8 cellular contexts compared by ENCODE assay signal in genomic region chr17:18087610-18088491, GRCh38. TPM values are rescaled to one million over a fixed set of nuclear protein-coding genes. Genes with fewer than 3 reads are reported as not detected.
A peak's percentile ranks its signal among the peaks of the same experiment; 100 is the strongest.
DNase-seq lines count a peak whose midpoint lies in the region; ATAC-seq and TF ChIP-seq lines count a peak whose summit lies in the region.

Gene DRG2 (plus strand): TSS chr17:18087948. CDS start chr17:18088024, 76 bp downstream.

- H3K9me3 Mint-ChIP-seq in IgD-negative memory B cell, result no peaks in the 10 kb centered on the region
- no peaks in the 10 kb centered on the region for H3K9me3 Mint-ChIP-seq in activated T-cell treated with anti-CD3 and anti-CD28 coated beads, Interleukin-2, amount 50 U/mL, for 24 hours

- peak; percentile 93 for DNase-seq in DMS 273 (lab: John Stamatoyannopoulos, UW; ENCODE audit: unreplicated experiment)
- DNase-seq in activated T-cell treated with anti-CD3 and anti-CD28 coated beads, Interleukin-2, amount 50 U/mL, for 24 hours, result peak; percentile 96
- DNase-seq in stimulated activated CD8-positive, alpha-beta memory T cell treated with anti-CD3 and anti-CD28 coated beads, Interleukin-4, amount 100 ng/mL, for 48 hours, result peak; percentile 97

- peak within 1 kb of the TSS; percentile 86 for H3K9ac ChIP-seq in mucosa of stomach (ENCODE audit: low read length)

- H3K4me3 ChIP-seq in esophagus (ENCODE audit: low read depth in 1 of 2, low read length in 2 of 2) (peak within 1 kb of the TSS; percentile 87 to 98), mucosa of stomach (ENCODE audit: low read length) (peak within 1 kb of the TSS; percentile 80)

- H3K27me3 ChIP-seq in esophagus (ENCODE audit: control insufficient read depth in 1 of 2, insufficient read depth in 2 of 2, low read length in 2 of 2) (no peaks in the 10 kb centered on the region), mucosa of stomach (ENCODE audit: control insufficient read depth, insufficient read depth, low read length) (no peaks in the 10 kb centered on the region)

- peak within 1 kb of the TSS; percentile 96 to 97 (median 96) for H3K27ac Mint-ChIP-seq in IgD-negative memory B cell
- peak within 1 kb of the TSS; percentile 98 for H3K27ac Mint-ChIP-seq in activated T-cell treated with anti-CD3 and anti-CD28 coated beads, Interleukin-2, amount 50 U/mL, for 24 hours

- no peaks in the 10 kb centered on the region for H3K27me3 Mint-ChIP-seq in IgD-negative memory B cell
- H3K27me3 Mint-ChIP-seq in activated T-cell treated with anti-CD3 and anti-CD28 coated beads, Interleukin-2, amount 50 U/mL, for 24 hours, result no peaks in the 10 kb centered on the region

- H3K27ac ChIP-seq in esophagus (ENCODE audit: low read depth in 2 of 2, low read length in 1 of 2), result peak within 1 kb of the TSS; percentile 50 to 84

- H3K36me3 ChIP-seq in esophagus (ENCODE audit: control insufficient read depth in 2 of 2, insufficient read depth in 2 of 2, low read length in 1 of 2) (peaks cover 1 to 2% of the 10 kb centered on the region in 2 donors), mucosa of stomach (ENCODE audit: control insufficient read depth, insufficient read depth, low read length) (no peaks in the 10 kb centered on the region)

- peaks cover 0 to 4% of the 10 kb centered on the region in 2 donors for H3K4me1 ChIP-seq in esophagus (ENCODE audit: control insufficient read depth in 2 of 2, insufficient read depth in 2 of 2, low read length in 1 of 2)
- H3K4me1 ChIP-seq in mucosa of stomach (ENCODE audit: control insufficient read depth, insufficient read depth, low read length), result peaks cover 11% of the 10 kb centered on the region

- H3K9me3 ChIP-seq in esophagus (ENCODE audit: control insufficient read depth in 2 of 2, insufficient read depth in 1 of 2, low read depth in 1 of 2, low read length in 1 of 2) (no peaks in the 10 kb centered on the region), mucosa of stomach (ENCODE audit: control insufficient read depth, low read length) (no peaks in the 10 kb centered on the region)

- peak; percentile 73 for ATAC-seq in GM21528 (IDR thresholded peaks at IDR 0.05; ENCODE audit: low FRiP score, unreplicated experiment)

- H3K36me3 Mint-ChIP-seq in IgD-negative memory B cell, result peaks cover 2% of the 10 kb centered on the region
- H3K36me3 Mint-ChIP-seq in activated T-cell treated with anti-CD3 and anti-CD28 coated beads, Interleukin-2, amount 50 U/mL, for 24 hours (ENCODE audit: low read depth), result peaks cover 42% of the 10 kb centered on the region

- peak within 1 kb of the TSS; percentile 98 to 100 (median 100) for H3K4me3 Mint-ChIP-seq in IgD-negative memory B cell
- peak within 1 kb of the TSS; percentile 99 for H3K4me3 Mint-ChIP-seq in activated T-cell treated with anti-CD3 and anti-CD28 coated beads, Interleukin-2, amount 50 U/mL, for 24 hours

- 1% methylated on average over 52 of the region's 52 CpGs for WGBS in esophagus, 2 donors

- peaks cover 14 to 21% (median 15%) of the 10 kb centered on the region in 3 donors for H3K4me1 Mint-ChIP-seq in IgD-negative memory B cell
- peaks cover 25% of the 10 kb centered on the region for H3K4me1 Mint-ChIP-seq in activated T-cell treated with anti-CD3 and anti-CD28 coated beads, Interleukin-2, amount 50 U/mL, for 24 hours (ENCODE audit: low read depth)

TF ChIP-seq in PFSK-1, 5 proteins besides CTCF, POLR2A, EP300 and RAD21:
- TF ChIP-seq FOXP2 (optimal IDR thresholded peaks at IDR 0.05; ENCODE audit: borderline replicate concordance, extremely low read depth, extremely low read length, insufficient read depth) (peak; percentile 90), POLR2AphosphoS5 (IDR thresholded peaks at IDR 0.05; ENCODE audit: low read depth, low read length) (peak; percentile 89), TAF1 (IDR thresholded peaks at IDR 0.05; ENCODE audit: borderline replicate concordance, insufficient read depth, low read length) (peak; percentile 98), SIN3A (IDR thresholded peaks at IDR 0.05; ENCODE audit: borderline replicate concordance, insufficient read depth, low read length) (peak; percentile 93; the same call in 1 of the 2 replicates)
- TF ChIP-seq, protein P1, sequence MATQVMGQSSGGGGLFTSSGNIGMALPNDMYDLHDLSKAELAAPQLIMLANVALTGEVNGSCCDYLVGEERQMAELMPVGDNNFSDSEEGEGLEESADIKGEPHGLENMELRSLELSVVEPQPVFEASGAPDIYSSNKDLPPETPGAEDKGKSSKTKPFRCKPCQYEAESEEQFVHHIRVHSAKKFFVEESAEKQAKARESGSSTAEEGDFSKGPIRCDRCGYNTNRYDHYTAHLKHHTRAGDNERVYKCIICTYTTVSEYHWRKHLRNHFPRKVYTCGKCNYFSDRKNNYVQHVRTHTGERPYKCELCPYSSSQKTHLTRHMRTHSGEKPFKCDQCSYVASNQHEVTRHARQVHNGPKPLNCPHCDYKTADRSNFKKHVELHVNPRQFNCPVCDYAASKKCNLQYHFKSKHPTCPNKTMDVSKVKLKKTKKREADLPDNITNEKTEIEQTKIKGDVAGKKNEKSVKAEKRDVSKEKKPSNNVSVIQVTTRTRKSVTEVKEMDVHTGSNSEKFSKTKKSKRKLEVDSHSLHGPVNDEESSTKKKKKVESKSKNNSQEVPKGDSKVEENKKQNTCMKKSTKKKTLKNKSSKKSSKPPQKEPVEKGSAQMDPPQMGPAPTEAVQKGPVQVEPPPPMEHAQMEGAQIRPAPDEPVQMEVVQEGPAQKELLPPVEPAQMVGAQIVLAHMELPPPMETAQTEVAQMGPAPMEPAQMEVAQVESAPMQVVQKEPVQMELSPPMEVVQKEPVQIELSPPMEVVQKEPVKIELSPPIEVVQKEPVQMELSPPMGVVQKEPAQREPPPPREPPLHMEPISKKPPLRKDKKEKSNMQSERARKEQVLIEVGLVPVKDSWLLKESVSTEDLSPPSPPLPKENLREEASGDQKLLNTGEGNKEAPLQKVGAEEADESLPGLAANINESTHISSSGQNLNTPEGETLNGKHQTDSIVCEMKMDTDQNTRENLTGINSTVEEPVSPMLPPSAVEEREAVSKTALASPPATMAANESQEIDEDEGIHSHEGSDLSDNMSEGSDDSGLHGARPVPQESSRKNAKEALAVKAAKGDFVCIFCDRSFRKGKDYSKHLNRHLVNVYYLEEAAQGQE (IDR thresholded peaks at IDR 0.05; ENCODE audit: insufficient read depth in 1 of 2, low read depth in 2 of 2, low read length in 2 of 2), result 0 out of 4 replicates have a peak, but pooled peaks of 1 of the 2 experiments have one; percentile 27

RNA-seq across cellular contexts. Expression of gene DRG2, which starts in this region (rescaled TPM):
- 47.8 TPM for polyA plus RNA-seq in IgD-negative memory B cell
- polyA plus RNA-seq in PFSK-1 (2012; ENCODE audit: insufficient read length, low read depth), result 76.8 TPM
- polyA plus RNA-seq in esophagus, result 10 to 100 TPM; 29.8 to 35.0 TPM

Comparison
In these comparisons a context has a peak if more than half of its experiments do, and no peak if none do; other contexts are left out.
1. Peak in every context shown above with its lines: DNase-seq, ATAC-seq, H3K4me3 ChIP-seq and H3K27ac ChIP-seq.